Comparison of ENCODE assay signal across 26 cellular contexts in the genomic region with DNA sequence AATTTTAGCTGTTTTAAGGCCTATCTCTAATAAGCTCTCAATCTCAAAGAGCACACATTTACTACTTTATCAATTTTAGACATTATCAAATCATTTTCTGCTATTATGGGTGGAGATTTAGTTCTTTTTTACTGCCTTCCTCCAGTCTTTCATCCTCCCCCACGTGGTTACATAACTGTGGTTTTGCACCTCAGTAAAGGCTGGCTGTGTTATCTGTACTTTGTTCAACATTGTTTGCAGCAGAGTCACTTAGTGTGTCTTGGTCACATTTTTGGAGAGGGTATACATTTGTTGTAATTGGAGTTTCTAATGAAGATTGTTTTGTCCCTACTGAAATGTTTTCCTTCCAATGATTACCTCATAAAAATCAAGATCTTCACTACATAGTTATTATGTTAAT.
DNase-seq lines count a peak whose midpoint lies in the region; ATAC-seq, FAIRE-seq and TF ChIP-seq lines count a peak whose summit lies in the region.
"Had no signal": no experiment of that assay in that cellular context is flagged by ENCODE, and none has a peak within 500 bp of the region (broad histone marks: within the 10 kb centered on the region; RNA-seq: fewer than 3 reads in every experiment).

No MANE protein-coding gene starts in this region.

- H3K4me3 ChIP-seq in NB4 (ENCODE audit: low read depth, low read length) (no peak overlapping the region), bronchial epithelial cell (ENCODE audit: low read depth, low read length) (no peak overlapping the region), Caco-2 (ENCODE audit: low read depth, low read length) (no peak overlapping the region), suprapubic skin (no peak overlapping the region)
- H3K4me3 ChIP-seq: GM12878, HAP-1, K562 had no signal

- TF ChIP-seq EP300 in suprapubic skin (IDR thresholded peaks at IDR 0.05) = no peak

- no peaks in the 10 kb centered on the region for H3K9me3 Mint-ChIP-seq in chondrocyte (ENCODE audit: low read depth)
- H3K9me3 Mint-ChIP-seq in activated T-helper 17 cell treated with anti-CD3 and anti-CD28 coated beads, Interleukin-2, amount 50 U/mL, for 72 hours = peaks cover 8% of the 10 kb centered on the region
- H3K9me3 Mint-ChIP-seq in Caco-2 (ENCODE audit: unreplicated experiment) = no peaks in the 10 kb centered on the region

- TF ChIP-seq CTCF in NB4 (IDR thresholded peaks at IDR 0.05; ENCODE audit: low read depth, low read length) (no peak), bronchial epithelial cell (IDR thresholded peaks at IDR 0.05; ENCODE audit: insufficient read depth, low read length, severe bottlenecking) (no peak), chondrocyte (IDR thresholded peaks at IDR 0.05) (no peak), Caco-2 (IDR thresholded peaks at IDR 0.05; ENCODE audit: insufficient read depth in 1 of 2, low read depth in 1 of 2, low read length in 1 of 2, severe bottlenecking in 1 of 2, unreplicated experiment in 1 of 2) (no peak), suprapubic skin (IDR thresholded peaks at IDR 0.05) (no peak)

- intact Hi-C loops in Caco-2 (cut with micrococcal nuclease; ENCODE audit: unreplicated experiment) = no loop called here

- H3K4me1 Mint-ChIP-seq in chondrocyte (ENCODE audit: low read depth) (no peaks in the 10 kb centered on the region), Caco-2 (ENCODE audit: low read depth, unreplicated experiment) (no peaks in the 10 kb centered on the region)
- H3K4me1 Mint-ChIP-seq in activated T-helper 17 cell treated with anti-CD3 and anti-CD28 coated beads, Interleukin-2, amount 50 U/mL, for 72 hours = no peaks in the 10 kb centered on the region
- H3K4me1 Mint-ChIP-seq: CD4-positive, CD25-positive, alpha-beta regulatory T cell had no signal

- no peaks in the 10 kb centered on the region for H3K4me1 ChIP-seq in Caco-2
- no peaks in the 10 kb centered on the region for H3K4me1 ChIP-seq in suprapubic skin
- H3K4me1 ChIP-seq: HAP-1 had no signal

- H3K36me3 ChIP-seq in bronchial epithelial cell (ENCODE audit: control insufficient read depth, insufficient read depth, low read length) = no peaks in the 10 kb centered on the region
- no peaks in the 10 kb centered on the region for H3K36me3 ChIP-seq in Caco-2 (ENCODE audit: control insufficient read depth, insufficient read depth, low read length)
- no peaks in the 10 kb centered on the region for H3K36me3 ChIP-seq in suprapubic skin
- H3K36me3 ChIP-seq: HAP-1 had no signal

- H3K4me3 Mint-ChIP-seq in chondrocyte (ENCODE audit: unreplicated experiment) = no peak overlapping the region
- H3K4me3 Mint-ChIP-seq in activated T-helper 17 cell treated with anti-CD3 and anti-CD28 coated beads, Interleukin-2, amount 50 U/mL, for 72 hours = no peak overlapping the region
- no peak overlapping the region for H3K4me3 Mint-ChIP-seq in Caco-2 (ENCODE audit: unreplicated experiment)
- H3K4me3 Mint-ChIP-seq: CD4-positive, CD25-positive, alpha-beta regulatory T cell had no signal

- POLR2A ChIA-PET in Caco-2 (lab: Charles Lee) = no interaction called here

- 34% methylated on average over 1 of the region's 1 CpG for whole genome bisulfite sequencing in suprapubic skin

- H3K27me3 Mint-ChIP-seq in chondrocyte (ENCODE audit: low read depth) (peaks cover 1% of the 10 kb centered on the region), Caco-2 (ENCODE audit: insufficient read depth, unreplicated experiment) (no peaks in the 10 kb centered on the region)
- H3K27me3 Mint-ChIP-seq in activated T-helper 17 cell treated with anti-CD3 and anti-CD28 coated beads, Interleukin-2, amount 50 U/mL, for 72 hours = no peaks in the 10 kb centered on the region
- H3K27me3 Mint-ChIP-seq: CD4-positive, CD25-positive, alpha-beta regulatory T cell had no signal

- CTCF ChIA-PET in Caco-2 (lab: Charles Lee) = no interaction called here

- no peak for FAIRE-seq in bronchial epithelial cell (lab: Jason Lieb, UNC)
- FAIRE-seq: GM12878, HepG2, K562 had no signal

- H3K27ac Mint-ChIP-seq in chondrocyte (ENCODE audit: unreplicated experiment) (no peak overlapping the region), Caco-2 (ENCODE audit: unreplicated experiment) (no peak overlapping the region)
- H3K27ac Mint-ChIP-seq in activated T-helper 17 cell treated with anti-CD3 and anti-CD28 coated beads, Interleukin-2, amount 50 U/mL, for 72 hours = no peak overlapping the region
- H3K27ac Mint-ChIP-seq: CD4-positive, CD25-positive, alpha-beta regulatory T cell had no signal

- DNase-seq in NB4 (ENCODE audit: low read depth) (peak; percentile 14), bronchial epithelial cell (ENCODE audit: low read depth) (peak; percentile 4), kidney tubule cell (ENCODE audit: low spot score) (peak; percentile 34), chondrocyte (ENCODE audit: low spot score) (no peak), Caco-2 (no peak), suprapubic skin (ENCODE audit: low spot score in 2 of 2) (no peak)
- DNase-seq: CD4-positive, CD25-positive, alpha-beta regulatory T cell; DMS 273 treated with DMSO at 0.1 percent for 48 hours; DMS79 treated with DMSO at 0.1 percent for 48 hours; MM.1S; NCI-H1092; NCI-H1436 treated with DMSO at 0.1 percent for 48 hours; NCI-H1930; NCI-H345; NCI-H524; NCI-H774; NK-92 treated with Interleukin-12 subunit alpha and Interleukin-12 subunit beta, amount 100 ng/mL, for 24 hours; SIG-M5; SK-N-SH had no signal

- no TSS peak for BruUV-seq in Caco-2 (replicated peaks; lab: Mats Ljungman, UMichigan)

- H3K36me3 Mint-ChIP-seq in chondrocyte (ENCODE audit: low read depth) (no peaks in the 10 kb centered on the region), Caco-2 (ENCODE audit: insufficient read depth, unreplicated experiment) (no peaks in the 10 kb centered on the region)
- H3K36me3 Mint-ChIP-seq in activated T-helper 17 cell treated with anti-CD3 and anti-CD28 coated beads, Interleukin-2, amount 50 U/mL, for 72 hours (ENCODE audit: low read depth) = no peaks in the 10 kb centered on the region
- H3K36me3 Mint-ChIP-seq: CD4-positive, CD25-positive, alpha-beta regulatory T cell had no signal

- no peak overlapping the region for H3K27ac ChIP-seq in suprapubic skin
- H3K27ac ChIP-seq: HL-60 had no signal

- H3K9me3 ChIP-seq in Caco-2 = no peaks in the 10 kb centered on the region
- H3K9me3 ChIP-seq in suprapubic skin = no peaks in the 10 kb centered on the region
- H3K9me3 ChIP-seq: HAP-1, SK-N-SH had no signal

- no peak for ATAC-seq in activated T-helper 17 cell treated with anti-CD3 and anti-CD28 coated beads, Interleukin-2, amount 50 U/mL, for 72 hours (replicated peaks)
- ATAC-seq: GM12878, HepG2, K562, Panc1 had no signal

- H3K27me3 ChIP-seq in bronchial epithelial cell (ENCODE audit: control insufficient read depth, insufficient read depth, low read length) = no peaks in the 10 kb centered on the region
- H3K27me3 ChIP-seq in Caco-2 (replicated peaks; ENCODE audit: control insufficient read depth, insufficient read depth, low read length) = no peaks in the 10 kb centered on the region
- no peaks in the 10 kb centered on the region for H3K27me3 ChIP-seq in suprapubic skin

- TF ChIP-seq POLR2A in NB4 (IDR thresholded peaks at IDR 0.05; ENCODE audit: extremely low read depth, insufficient read length) = no peak
- no peak for TF ChIP-seq POLR2A in suprapubic skin (IDR thresholded peaks at IDR 0.05)

Comparison
In these comparisons a context has a peak if more than half of its experiments do, and no peak if none do; other contexts are left out.
1. DNase-seq: peak in NB4 (single experiment), bronchial epithelial cell (single experiment) and kidney tubule cell (single experiment); none in chondrocyte (single experiment), Caco-2 (0 of 2) and suprapubic skin (0 of 2).